Comparison of ENCODE assay signal across 6 cellular contexts in genomic region chr12:6970096-6970527, GRCh38. TPM values are rescaled to one million over a fixed set of nuclear protein-coding genes. Genes with fewer than 3 reads are reported as not detected.
DNase-seq lines count a peak whose midpoint lies in the region; ATAC-seq and TF ChIP-seq lines count a peak whose summit lies in the region.

No MANE protein-coding gene starts in this region.

- peak overlapping the region; percentile 89 for H3K27ac ChIP-seq in CD4-positive, alpha-beta T cell (ENCODE audit: low read depth, low read length)
- H3K27ac ChIP-seq in parathyroid adenoma = peak overlapping the region; percentile 78

- no peaks in the 10 kb centered on the region for H3K36me3 ChIP-seq in parathyroid adenoma (ENCODE audit: control insufficient read depth, insufficient read depth, low read length)

- H3K9me3 Mint-ChIP-seq in CD4-positive, alpha-beta T cell = no peaks in the 10 kb centered on the region

- peak overlapping the region; percentile 100 for H3K4me3 Mint-ChIP-seq in CD4-positive, alpha-beta T cell

- peaks cover 15% of the 10 kb centered on the region for H3K4me1 ChIP-seq in parathyroid adenoma

- DNase-seq in CD4-positive, alpha-beta T cell = no peak
- DNase-seq in choroid plexus epithelial cell (ENCODE audit: low read depth) (peak; percentile 14), NCI-H128 (lab: John Stamatoyannopoulos, UW; ENCODE audit: unreplicated experiment) (no peak)

- POLR2A ChIA-PET in CD4-positive, alpha-beta T cell (lab: Charles Lee) = interaction anchor here (0.6 to 4.8 kb wide), 4 partner anchors 25 to 281 kb away, joined by 3 to 80 read pairs (median 14); partner anchors contain the start of genes C12orf57, RNU7-1 and ZNF384

- ATAC-seq in CD4-positive, alpha-beta T cell (ENCODE audit: poor library complexity) = peak; percentile 8
- peak; percentile 5 for ATAC-seq in HG03139 (IDR thresholded peaks at IDR 0.05; ENCODE audit: unreplicated experiment)
- ATAC-seq in HG02885 (IDR thresholded peaks at IDR 0.05; ENCODE audit: poor library complexity, unreplicated experiment) = no peak

- peaks cover 74% of the 10 kb centered on the region for H3K36me3 Mint-ChIP-seq in CD4-positive, alpha-beta T cell (ENCODE audit: low read depth)

- H3K4me1 Mint-ChIP-seq in CD4-positive, alpha-beta T cell (ENCODE audit: low read depth) = peaks cover 42% of the 10 kb centered on the region

- H3K9me3 ChIP-seq in CD4-positive, alpha-beta T cell (ENCODE audit: control insufficient read depth, low read length) = no peaks in the 10 kb centered on the region
- H3K9me3 ChIP-seq in parathyroid adenoma (ENCODE audit: control insufficient read depth, low read length) = no peaks in the 10 kb centered on the region

- CTCF ChIA-PET in CD4-positive, alpha-beta T cell (lab: Charles Lee) = interaction anchor here (1.4 to 2.9 kb wide), 2 partner anchors 25 to 32 kb away, joined by 6 to 14 read pairs; no protein-coding TSS in a partner anchor

- H3K4me2 ChIP-seq in parathyroid adenoma (ENCODE audit: low read length) = peak overlapping the region; percentile 69

- intact Hi-C loops in CD4-positive, alpha-beta T cell (cut with DNase I, micrococcal nuclease) = loop anchor here (1.0 to 5.0 kb wide), 8 partner anchors 26 to 281 kb away; partner anchors contain the start of genes CDCA3 (in 2 of the 2), LPCAT3 (in 2 of the 2), USP5 (in 2 of the 2) and C12orf57 (in 1 of the 2)

- H3K79me2 ChIP-seq in parathyroid adenoma = peaks cover 45% of the 10 kb centered on the region

- peak overlapping the region; percentile 71 for H2AFZ ChIP-seq in parathyroid adenoma

- no peaks in the 10 kb centered on the region for H3K27me3 ChIP-seq in CD4-positive, alpha-beta T cell (ENCODE audit: control insufficient read depth, insufficient read depth, low read length)
- no peaks in the 10 kb centered on the region for H3K27me3 ChIP-seq in parathyroid adenoma (ENCODE audit: control insufficient read depth, insufficient read depth, low read length)

- peak overlapping the region; percentile 90 for H3K27ac Mint-ChIP-seq in CD4-positive, alpha-beta T cell

- H3K9ac ChIP-seq in parathyroid adenoma = peak overlapping the region; percentile 77

- H3K4me3 ChIP-seq in choroid plexus epithelial cell (ENCODE audit: low read depth, low read length) = peak overlapping the region; percentile 81
- H3K4me3 ChIP-seq in parathyroid adenoma (ENCODE audit: low read depth, low read length) = peak overlapping the region; percentile 96

- no peaks in the 10 kb centered on the region for H3K27me3 Mint-ChIP-seq in CD4-positive, alpha-beta T cell

- TF ChIP-seq CTCF in CD4-positive, alpha-beta T cell (IDR thresholded peaks at IDR 0.05) = no peak
- TF ChIP-seq CTCF in choroid plexus epithelial cell (conservative IDR thresholded peaks at IDR 0.05; ENCODE audit: low read depth, low read length) (no peak), parathyroid adenoma (IDR thresholded peaks at IDR 0.05) (no peak)

RNA-seq across cellular contexts. Expression of gene PHB2, which starts 0.4 kb away (rescaled TPM):
- total RNA-seq in CD4-positive, alpha-beta T cell = 100 to 1,000 TPM; 138 to 147 TPM

RNA-seq across cellular contexts. Expression of gene EMG1, which starts 0.6 kb away (rescaled TPM):
- total RNA-seq in CD4-positive, alpha-beta T cell = 10 to 100 TPM; 33.9 to 34.8 TPM

RNA-seq across cellular contexts. Expression of gene PTPN6, which starts 19.0 kb away (rescaled TPM):
- total RNA-seq in CD4-positive, alpha-beta T cell = 10 to 100 TPM; 79.0 to 83.5 TPM

RNA-seq across cellular contexts. Expression of gene C12orf57, which starts 26.3 kb away (rescaled TPM):
- 100 to 1,000 TPM; 305 to 311 TPM for total RNA-seq in CD4-positive, alpha-beta T cell

RNA-seq across cellular contexts. Expression of gene RNU7-1, which starts 26.5 kb away (rescaled TPM):
- not detected for total RNA-seq in CD4-positive, alpha-beta T cell
